13 cellular contexts compared by ENCODE assay signal in genomic region chr11:18792066-18792591, GRCh38. TPM values are rescaled to one million over a fixed set of nuclear protein-coding genes. Genes with fewer than 3 reads are reported as not detected.
DNase-seq lines count a peak whose midpoint lies in the region; ATAC-seq lines count a peak whose summit lies in the region.
"Had no signal": no experiment of that assay in that cellular context is flagged by ENCODE, and none has a peak within 500 bp of the region (broad histone marks: within the 10 kb centered on the region; RNA-seq: fewer than 3 reads in every experiment).

No MANE protein-coding gene starts in this region.

- H3K27ac Mint-ChIP-seq in activated CD4-positive, alpha-beta T cell treated with anti-CD3 and anti-CD28 coated beads, Interleukin-2, amount 10 ng/mL, durations not matched to agents 24 days and 14 days = no peak overlapping the region
- no peak overlapping the region for H3K27ac Mint-ChIP-seq in activated naive CD8-positive, alpha-beta T cell treated with anti-CD3 and anti-CD28 coated beads, Interleukin-2, amount 10 ng/mL, durations not matched to agents 7 days and 5 days
- no peak overlapping the region for H3K27ac Mint-ChIP-seq in stimulated activated naive CD8-positive, alpha-beta T cell treated with anti-CD3 and anti-CD28 coated beads, Interleukin-15, amount 100 ng/mL, for 72 hours
- no peak overlapping the region for H3K27ac Mint-ChIP-seq in activated T-helper 2 cell treated with anti-CD3 and anti-CD28 coated beads, Interferon-gamma antibody, Interleukin-2, Interleukin-4, amounts not matched to agents 10 μg/mL and 5 μg/mL and 100 μg/mL, durations not matched to agents 14 hours and 24 hours and 36 hours

- ATAC-seq in activated naive CD8-positive, alpha-beta T cell treated with anti-CD3 and anti-CD28 coated beads, Interleukin-2, amount 10 ng/mL, durations not matched to agents 7 days and 5 days (ENCODE audit: low read depth) = no peak
- peak; percentile 19 for ATAC-seq in stimulated activated naive CD8-positive, alpha-beta T cell treated with anti-CD3 and anti-CD28 coated beads, Interleukin-15, amount 100 ng/mL, for 72 hours
- ATAC-seq in GM18517 (IDR thresholded peaks at IDR 0.05; ENCODE audit: unreplicated experiment) = no peak
- ATAC-seq: esophagus mucosa had no signal

- H3K4me3 Mint-ChIP-seq in activated CD4-positive, alpha-beta T cell treated with anti-CD3 and anti-CD28 coated beads, Interleukin-2, amount 10 ng/mL, durations not matched to agents 24 days and 14 days = peak overlapping the region; percentile 4
- H3K4me3 Mint-ChIP-seq in activated naive CD8-positive, alpha-beta T cell treated with anti-CD3 and anti-CD28 coated beads, Interleukin-2, amount 10 ng/mL, durations not matched to agents 7 days and 5 days = peak overlapping the region; percentile 37
- peak overlapping the region in 1 of 2 donors; percentile 44 for H3K4me3 Mint-ChIP-seq in stimulated activated naive CD8-positive, alpha-beta T cell treated with anti-CD3 and anti-CD28 coated beads, Interleukin-15, amount 100 ng/mL, for 72 hours
- H3K4me3 Mint-ChIP-seq in activated T-helper 2 cell treated with anti-CD3 and anti-CD28 coated beads, Interferon-gamma antibody, Interleukin-2, Interleukin-4, amounts not matched to agents 10 μg/mL and 5 μg/mL and 100 μg/mL, durations not matched to agents 14 hours and 24 hours and 36 hours (ENCODE audit: low read depth) = no peak overlapping the region

- intact Hi-C loops in activated CD4-positive, alpha-beta T cell treated with anti-CD3 and anti-CD28 coated beads, Interleukin-2, amount 10 ng/mL, durations not matched to agents 24 days and 14 days (cut with micrococcal nuclease) = no loop called here
- intact Hi-C loops in activated T-helper 2 cell treated with anti-CD3 and anti-CD28 coated beads, Interferon-gamma antibody, Interleukin-2, Interleukin-4, amounts not matched to agents 10 μg/mL and 5 μg/mL and 100 μg/mL, durations not matched to agents 14 hours and 24 hours and 36 hours (cut with micrococcal nuclease) = no loop called here

- no peaks in the 10 kb centered on the region for H3K4me1 Mint-ChIP-seq in activated CD4-positive, alpha-beta T cell treated with anti-CD3 and anti-CD28 coated beads, Interleukin-2, amount 10 ng/mL, durations not matched to agents 24 days and 14 days
- H3K4me1 Mint-ChIP-seq in activated naive CD8-positive, alpha-beta T cell treated with anti-CD3 and anti-CD28 coated beads, Interleukin-2, amount 10 ng/mL, durations not matched to agents 7 days and 5 days = no peaks in the 10 kb centered on the region
- peaks cover 5% of the 10 kb centered on the region for H3K4me1 Mint-ChIP-seq in stimulated activated naive CD8-positive, alpha-beta T cell treated with anti-CD3 and anti-CD28 coated beads, Interleukin-15, amount 100 ng/mL, for 72 hours
- H3K4me1 Mint-ChIP-seq in activated T-helper 2 cell treated with anti-CD3 and anti-CD28 coated beads, Interferon-gamma antibody, Interleukin-2, Interleukin-4, amounts not matched to agents 10 μg/mL and 5 μg/mL and 100 μg/mL, durations not matched to agents 14 hours and 24 hours and 36 hours (ENCODE audit: low read depth) = no peaks in the 10 kb centered on the region

- H3K9me3 Mint-ChIP-seq in activated CD4-positive, alpha-beta T cell treated with anti-CD3 and anti-CD28 coated beads, Interleukin-2, amount 10 ng/mL, durations not matched to agents 24 days and 14 days = no peaks in the 10 kb centered on the region
- no peaks in the 10 kb centered on the region for H3K9me3 Mint-ChIP-seq in activated naive CD8-positive, alpha-beta T cell treated with anti-CD3 and anti-CD28 coated beads, Interleukin-2, amount 10 ng/mL, durations not matched to agents 7 days and 5 days
- no peaks in the 10 kb centered on the region for H3K9me3 Mint-ChIP-seq in stimulated activated naive CD8-positive, alpha-beta T cell treated with anti-CD3 and anti-CD28 coated beads, Interleukin-15, amount 100 ng/mL, for 72 hours
- no peaks in the 10 kb centered on the region for H3K9me3 Mint-ChIP-seq in activated T-helper 2 cell treated with anti-CD3 and anti-CD28 coated beads, Interferon-gamma antibody, Interleukin-2, Interleukin-4, amounts not matched to agents 10 μg/mL and 5 μg/mL and 100 μg/mL, durations not matched to agents 14 hours and 24 hours and 36 hours

- POLR2A ChIA-PET in activated naive CD8-positive, alpha-beta T cell treated with anti-CD3 and anti-CD28 coated beads, Interleukin-2, amount 10 ng/mL, durations not matched to agents 7 days and 5 days (lab: Charles Lee) = no interaction called here

- no peak for DNase-seq in activated CD4-positive, alpha-beta T cell treated with anti-CD3 and anti-CD28 coated beads, Interleukin-2, amount 10 ng/mL, durations not matched to agents 24 days and 14 days
- DNase-seq in activated CD4-positive, alpha-beta T cell treated with anti-CD3 and anti-CD28 coated beads, Interleukin-2, amount 50 U/mL, for 1 hour = no peak
- no peak for DNase-seq in activated naive CD8-positive, alpha-beta T cell treated with anti-CD3 and anti-CD28 coated beads, Interleukin-2, amount 10 ng/mL, durations not matched to agents 7 days and 5 days
- peak; percentile 28 for DNase-seq in left kidney (ENCODE audit: low read depth, low spot score)
- no peak for DNase-seq in stimulated activated naive CD8-positive, alpha-beta T cell treated with anti-CD3 and anti-CD28 coated beads, Interleukin-15, amount 100 ng/mL, for 72 hours
- no peak for DNase-seq in T-helper 1 cell
- no peak for DNase-seq in activated T-helper 2 cell treated with anti-CD3 and anti-CD28 coated beads, Interferon-gamma antibody, Interleukin-2, Interleukin-4, amounts not matched to agents 10 μg/mL and 5 μg/mL and 100 μg/mL, durations not matched to agents 14 hours and 24 hours and 36 hours (ENCODE audit: low spot score)
- DNase-seq: amniotic stem cell, thyroid gland had no signal

- H3K36me3 Mint-ChIP-seq in activated CD4-positive, alpha-beta T cell treated with anti-CD3 and anti-CD28 coated beads, Interleukin-2, amount 10 ng/mL, durations not matched to agents 24 days and 14 days (ENCODE audit: low read depth) = no peaks in the 10 kb centered on the region
- no peaks in the 10 kb centered on the region for H3K36me3 Mint-ChIP-seq in activated naive CD8-positive, alpha-beta T cell treated with anti-CD3 and anti-CD28 coated beads, Interleukin-2, amount 10 ng/mL, durations not matched to agents 7 days and 5 days
- no peaks in the 10 kb centered on the region for H3K36me3 Mint-ChIP-seq in activated T-helper 2 cell treated with anti-CD3 and anti-CD28 coated beads, Interferon-gamma antibody, Interleukin-2, Interleukin-4, amounts not matched to agents 10 μg/mL and 5 μg/mL and 100 μg/mL, durations not matched to agents 14 hours and 24 hours and 36 hours (ENCODE audit: low read depth)

- peaks cover 69% of the 10 kb centered on the region for H3K27me3 Mint-ChIP-seq in activated CD4-positive, alpha-beta T cell treated with anti-CD3 and anti-CD28 coated beads, Interleukin-2, amount 10 ng/mL, durations not matched to agents 24 days and 14 days
- peaks cover 62% of the 10 kb centered on the region for H3K27me3 Mint-ChIP-seq in activated naive CD8-positive, alpha-beta T cell treated with anti-CD3 and anti-CD28 coated beads, Interleukin-2, amount 10 ng/mL, durations not matched to agents 7 days and 5 days
- peaks cover 73% of the 10 kb centered on the region for H3K27me3 Mint-ChIP-seq in stimulated activated naive CD8-positive, alpha-beta T cell treated with anti-CD3 and anti-CD28 coated beads, Interleukin-15, amount 100 ng/mL, for 72 hours
- H3K27me3 Mint-ChIP-seq in activated T-helper 2 cell treated with anti-CD3 and anti-CD28 coated beads, Interferon-gamma antibody, Interleukin-2, Interleukin-4, amounts not matched to agents 10 μg/mL and 5 μg/mL and 100 μg/mL, durations not matched to agents 14 hours and 24 hours and 36 hours (ENCODE audit: low read depth) = peaks cover 70% of the 10 kb centered on the region

RNA-seq across cellular contexts. Expression of gene PTPN5, which starts 0.5 kb away (rescaled TPM):
- not detected in 2 replicates for total RNA-seq in activated CD4-positive, alpha-beta T cell treated with anti-CD3 and anti-CD28 coated beads, Interleukin-2, amount 10 ng/mL, durations not matched to agents 24 days and 14 days
- not detected for total RNA-seq in activated naive CD8-positive, alpha-beta T cell treated with anti-CD3 and anti-CD28 coated beads, Interleukin-2, amount 10 ng/mL, durations not matched to agents 7 days and 5 days
- not detected in 2 replicates for total RNA-seq in activated T-helper 2 cell treated with anti-CD3 and anti-CD28 coated beads, Interferon-gamma antibody, Interleukin-2, Interleukin-4, amounts not matched to agents 10 μg/mL and 5 μg/mL and 100 μg/mL, durations not matched to agents 14 hours and 24 hours and 36 hours
- total RNA-seq: esophagus mucosa, HT1080, mononuclear cell had no signal
